Comparison of ENCODE assay signal across 1 cellular context in the genomic region with DNA sequence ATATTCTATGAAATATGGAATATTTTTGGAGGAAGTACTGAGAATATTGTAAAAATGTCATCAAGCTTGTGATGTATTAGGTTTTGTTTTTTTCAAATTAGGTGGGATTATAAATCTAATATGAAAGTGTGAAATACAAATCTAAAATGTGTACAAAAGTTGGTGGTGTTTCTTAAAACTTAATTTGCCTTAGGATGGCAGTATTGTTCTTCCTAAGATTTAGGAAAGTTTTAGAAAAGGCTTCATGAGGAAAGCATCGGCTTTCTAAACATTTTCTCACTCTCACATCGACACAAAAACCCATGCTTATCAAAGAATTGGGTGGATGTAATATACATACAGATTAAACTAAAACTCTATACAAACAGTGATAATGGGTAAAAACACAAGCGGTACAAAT.
TF ChIP-seq lines count a peak whose summit lies in the region.

No MANE protein-coding gene starts in this region.

TF ChIP-seq in GM23338, 12 proteins besides CTCF, POLR2A, EP300 and RAD21 (continued from another document):
- TF ChIP-seq, protein P1, sequence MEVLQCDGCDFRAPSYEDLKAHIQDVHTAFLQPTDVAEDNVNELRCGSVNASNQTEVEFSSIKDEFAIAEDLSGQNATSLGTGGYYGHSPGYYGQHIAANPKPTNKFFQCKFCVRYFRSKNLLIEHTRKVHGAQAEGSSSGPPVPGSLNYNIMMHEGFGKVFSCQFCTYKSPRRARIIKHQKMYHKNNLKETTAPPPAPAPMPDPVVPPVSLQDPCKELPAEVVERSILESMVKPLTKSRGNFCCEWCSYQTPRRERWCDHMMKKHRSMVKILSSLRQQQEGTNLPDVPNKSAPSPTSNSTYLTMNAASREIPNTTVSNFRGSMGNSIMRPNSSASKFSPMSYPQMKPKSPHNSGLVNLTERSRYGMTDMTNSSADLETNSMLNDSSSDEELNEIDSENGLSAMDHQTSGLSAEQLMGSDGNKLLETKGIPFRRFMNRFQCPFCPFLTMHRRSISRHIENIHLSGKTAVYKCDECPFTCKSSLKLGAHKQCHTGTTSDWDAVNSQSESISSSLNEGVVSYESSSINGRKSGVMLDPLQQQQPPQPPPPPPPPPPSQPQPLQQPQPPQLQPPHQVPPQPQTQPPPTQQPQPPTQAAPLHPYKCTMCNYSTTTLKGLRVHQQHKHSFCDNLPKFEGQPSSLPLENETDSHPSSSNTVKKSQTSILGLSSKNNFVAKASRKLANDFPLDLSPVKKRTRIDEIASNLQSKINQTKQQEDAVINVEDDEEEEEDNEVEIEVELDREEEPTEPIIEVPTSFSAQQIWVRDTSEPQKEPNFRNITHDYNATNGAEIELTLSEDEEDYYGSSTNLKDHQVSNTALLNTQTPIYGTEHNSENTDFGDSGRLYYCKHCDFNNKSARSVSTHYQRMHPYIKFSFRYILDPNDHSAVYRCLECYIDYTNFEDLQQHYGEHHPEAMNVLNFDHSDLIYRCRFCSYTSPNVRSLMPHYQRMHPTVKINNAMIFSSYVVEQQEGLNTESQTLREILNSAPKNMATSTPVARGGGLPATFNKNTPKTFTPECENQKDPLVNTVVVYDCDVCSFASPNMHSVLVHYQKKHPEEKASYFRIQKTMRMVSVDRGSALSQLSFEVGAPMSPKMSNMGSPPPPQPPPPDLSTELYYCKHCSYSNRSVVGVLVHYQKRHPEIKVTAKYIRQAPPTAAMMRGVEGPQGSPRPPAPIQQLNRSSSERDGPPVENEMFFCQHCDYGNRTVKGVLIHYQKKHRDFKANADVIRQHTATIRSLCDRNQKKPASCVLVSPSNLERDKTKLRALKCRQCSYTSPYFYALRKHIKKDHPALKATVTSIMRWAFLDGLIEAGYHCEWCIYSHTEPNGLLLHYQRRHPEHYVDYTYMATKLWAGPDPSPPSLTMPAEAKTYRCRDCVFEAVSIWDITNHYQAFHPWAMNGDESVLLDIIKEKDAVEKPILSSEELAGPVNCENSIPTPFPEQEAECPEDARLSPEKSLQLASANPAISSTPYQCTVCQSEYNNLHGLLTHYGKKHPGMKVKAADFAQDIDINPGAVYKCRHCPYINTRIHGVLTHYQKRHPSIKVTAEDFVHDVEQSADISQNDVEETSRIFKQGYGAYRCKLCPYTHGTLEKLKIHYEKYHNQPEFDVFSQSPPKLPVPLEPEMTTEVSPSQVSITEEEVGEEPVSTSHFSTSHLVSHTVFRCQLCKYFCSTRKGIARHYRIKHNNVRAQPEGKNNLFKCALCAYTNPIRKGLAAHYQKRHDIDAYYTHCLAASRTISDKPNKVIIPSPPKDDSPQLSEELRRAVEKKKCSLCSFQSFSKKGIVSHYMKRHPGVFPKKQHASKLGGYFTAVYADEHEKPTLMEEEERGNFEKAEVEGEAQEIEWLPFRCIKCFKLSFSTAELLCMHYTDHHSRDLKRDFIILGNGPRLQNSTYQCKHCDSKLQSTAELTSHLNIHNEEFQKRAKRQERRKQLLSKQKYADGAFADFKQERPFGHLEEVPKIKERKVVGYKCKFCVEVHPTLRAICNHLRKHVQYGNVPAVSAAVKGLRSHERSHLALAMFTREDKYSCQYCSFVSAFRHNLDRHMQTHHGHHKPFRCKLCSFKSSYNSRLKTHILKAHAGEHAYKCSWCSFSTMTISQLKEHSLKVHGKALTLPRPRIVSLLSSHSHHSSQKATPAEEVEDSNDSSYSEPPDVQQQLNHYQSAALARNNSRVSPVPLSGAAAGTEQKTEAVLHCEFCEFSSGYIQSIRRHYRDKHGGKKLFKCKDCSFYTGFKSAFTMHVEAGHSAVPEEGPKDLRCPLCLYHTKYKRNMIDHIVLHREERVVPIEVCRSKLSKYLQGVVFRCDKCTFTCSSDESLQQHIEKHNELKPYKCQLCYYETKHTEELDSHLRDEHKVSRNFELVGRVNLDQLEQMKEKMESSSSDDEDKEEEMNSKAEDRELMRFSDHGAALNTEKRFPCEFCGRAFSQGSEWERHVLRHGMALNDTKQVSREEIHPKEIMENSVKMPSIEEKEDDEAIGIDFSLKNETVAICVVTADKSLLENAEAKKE (CRISPR knock-in tag; IDR thresholded peaks at IDR 0.05), result no peak
- TF ChIP-seq ZNF114 (CRISPR knock-in tag; IDR thresholded peaks at IDR 0.05), result no peak
TF ChIP-seq in GM23338: peak in this region for 0.
